18 cellular contexts compared by ENCODE assay signal in genomic region chr4:93103042-93103441, GRCh38.
A peak's percentile ranks its signal among the peaks of the same experiment; 100 is the strongest.
DNase-seq lines count a peak whose midpoint lies in the region; ATAC-seq and TF ChIP-seq lines count a peak whose summit lies in the region.
"Had no signal": no experiment of that assay in that cellular context is flagged by ENCODE, and none has a peak within 500 bp of the region (broad histone marks: within the 10 kb centered on the region; RNA-seq: fewer than 3 reads in every experiment).

No MANE protein-coding gene starts in this region.

- H4K20me1 ChIP-seq in neural progenitor cell (ENCODE audit: low read depth), result no peaks in the 10 kb centered on the region

- peaks cover 37% of the 10 kb centered on the region for H3K36me3 Mint-ChIP-seq in WTC11
- no peaks in the 10 kb centered on the region for H3K36me3 Mint-ChIP-seq in neural progenitor cell
- H3K36me3 Mint-ChIP-seq: CD14-positive monocyte had no signal

- H3K27me3 ChIP-seq in neural progenitor cell, result no peaks in the 10 kb centered on the region
- H3K27me3 ChIP-seq: SJSA1 had no signal

- no peak overlapping the region for H3K4me3 ChIP-seq in neural progenitor cell
- H3K4me3 ChIP-seq: HAP-1, SJSA1 had no signal

- H3K27ac ChIP-seq in neural progenitor cell, result no peak overlapping the region
- H3K27ac ChIP-seq: SJSA1 had no signal

- H3K27ac Mint-ChIP-seq in WTC11, result peak overlapping the region; percentile 56
- peak overlapping the region; percentile 53 for H3K27ac Mint-ChIP-seq in neural progenitor cell
- H3K27ac Mint-ChIP-seq: CD14-positive monocyte had no signal

- no peaks in the 10 kb centered on the region for H3K9me3 ChIP-seq in neural progenitor cell (ENCODE audit: low read depth)
- H3K9me3 ChIP-seq: HAP-1, SJSA1 had no signal

- no peak overlapping the region for H3K9ac ChIP-seq in neural progenitor cell

- no peaks in the 10 kb centered on the region for H3K4me1 ChIP-seq in neural progenitor cell
- H3K4me1 ChIP-seq: HAP-1, SJSA1 had no signal

- H3K4me1 Mint-ChIP-seq in WTC11, result peaks cover 14% of the 10 kb centered on the region
- no peaks in the 10 kb centered on the region for H3K4me1 Mint-ChIP-seq in neural progenitor cell
- H3K4me1 Mint-ChIP-seq: CD14-positive monocyte had no signal

- peak; percentile 13 for DNase-seq in D341Med (ENCODE audit: low spot score)
- DNase-seq in HEK293T (ENCODE audit: extremely low spot score), result peak; percentile 10
- peak; percentile 47 for DNase-seq in WTC11 (ENCODE audit: low spot score)
- DNase-seq in neural progenitor cell (ENCODE audit: low spot score), result no peak
- DNase-seq in stimulated activated CD4-positive, alpha-beta T cell treated with anti-CD3 and anti-CD28 coated beads, Interleukin-4, amount 100 ng/mL, for 1 hour, result no peak
- no peak for DNase-seq in central memory CD4-positive, alpha-beta T cell
- DNase-seq: Karpas-422, MV-4-11, NCI-H1694 treated with DMSO at 0.1 percent for 48 hours, NCI-H2081 treated with DMSO at 0.1 percent for 48 hours, NCI-H2171 treated with DMSO at 0.1 percent for 48 hours, NCI-H526, OCI-M1 had no signal

- H3K27me3 Mint-ChIP-seq in WTC11 (ENCODE audit: low read depth), result no peaks in the 10 kb centered on the region
- H3K27me3 Mint-ChIP-seq in neural progenitor cell (ENCODE audit: insufficient read depth, low read depth), result peaks cover 2% of the 10 kb centered on the region

- no peaks in the 10 kb centered on the region for H3K79me2 ChIP-seq in neural progenitor cell (ENCODE audit: low read depth)

- ATAC-seq in WTC11, result peak; percentile 100
- ATAC-seq in HG03457 (IDR thresholded peaks at IDR 0.05; ENCODE audit: unreplicated experiment), result no peak
- ATAC-seq: Right ventricle myocardium inferior had no signal

- peaks cover 19% of the 10 kb centered on the region for H3K9me3 Mint-ChIP-seq in WTC11
- H3K9me3 Mint-ChIP-seq in neural progenitor cell, result peaks cover 5% of the 10 kb centered on the region

- no peaks in the 10 kb centered on the region for H3F3A ChIP-seq in neural progenitor cell (ENCODE audit: low read depth)

- CTCF ChIA-PET in HEK293T (lab: Yijun Ruan, JAX) (no interaction called here), WTC11 (lab: Charles Lee) (interaction anchor here (0.8 to 1.0 kb wide), 2 partner anchors 14 to 56 kb away, joined by 4 to 5 read pairs; no protein-coding TSS in a partner anchor)

- H3K4me3 Mint-ChIP-seq in WTC11, result no peak overlapping the region
- H3K4me3 Mint-ChIP-seq in neural progenitor cell, result no peak overlapping the region
- H3K4me3 Mint-ChIP-seq: CD14-positive monocyte had no signal

- no peak overlapping the region for H3K4me2 ChIP-seq in neural progenitor cell

- POLR2A ChIA-PET in HEK293T (lab: Yijun Ruan, JAX), result no interaction called here
- POLR2A ChIA-PET in WTC11 (lab: Charles Lee), result no interaction called here

- TF ChIP-seq CTCF in WTC11 (IDR thresholded peaks at IDR 0.05) (no peak), neural progenitor cell (IDR thresholded peaks at IDR 0.05) (no peak)

- peak overlapping the region; percentile 37 for H2AFZ ChIP-seq in neural progenitor cell (replicated peaks)

- no peaks in the 10 kb centered on the region for H3K36me3 ChIP-seq in neural progenitor cell
- H3K36me3 ChIP-seq: HAP-1, SJSA1 had no signal

TF ChIP-seq in HEK293T, 16 proteins besides CTCF, POLR2A, EP300 and RAD21:
- TF ChIP-seq ZNF384 (IDR thresholded peaks at IDR 0.05), result no peak
- no peak for TF ChIP-seq FOXM1 (IDR thresholded peaks at IDR 0.05; ENCODE audit: borderline replicate concordance)
- TF ChIP-seq L3MBTL2 (conservative IDR thresholded peaks at IDR 0.05), result no peak
- no peak for TF ChIP-seq LEF1 (IDR thresholded peaks at IDR 0.05; ENCODE audit: borderline replicate concordance)
- no peak for TF ChIP-seq FOXA1 (IDR thresholded peaks at IDR 0.05)
- TF ChIP-seq FOXK2 (IDR thresholded peaks at IDR 0.05), result no peak
- no peak for TF ChIP-seq HDGF (IDR thresholded peaks at IDR 0.05; ENCODE audit: borderline replicate concordance)

TF ChIP-seq in WTC11, 78 proteins besides CTCF, POLR2A, EP300 and RAD21 (continues in another document):
- TF ChIP-seq, protein P1, sequence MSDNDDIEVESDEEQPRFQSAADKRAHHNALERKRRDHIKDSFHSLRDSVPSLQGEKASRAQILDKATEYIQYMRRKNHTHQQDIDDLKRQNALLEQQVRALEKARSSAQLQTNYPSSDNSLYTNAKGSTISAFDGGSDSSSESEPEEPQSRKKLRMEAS (CRISPR knock-in tag; IDR thresholded peaks at IDR 0.05), result no peak
- TF ChIP-seq NFYB (CRISPR knock-in tag; conservative IDR thresholded peaks at IDR 0.05; ENCODE audit: low read depth), result no peak
- TF ChIP-seq PREB (CRISPR knock-in tag; IDR thresholded peaks at IDR 0.05; ENCODE audit: borderline replicate concordance), result no peak
- TF ChIP-seq E2F4 (CRISPR knock-in tag; IDR thresholded peaks at IDR 0.05; ENCODE audit: borderline replicate concordance, low read depth), result no peak
- TF ChIP-seq NR3C1 (CRISPR knock-in tag; conservative IDR thresholded peaks at IDR 0.05; ENCODE audit: low read depth), result no peak
- no peak for TF ChIP-seq RELA (CRISPR knock-in tag; IDR thresholded peaks at IDR 0.05; ENCODE audit: borderline replicate concordance)
- no peak for TF ChIP-seq SMAD4 (CRISPR knock-in tag; IDR thresholded peaks at IDR 0.05)
- no peak for TF ChIP-seq KAT7 (CRISPR knock-in tag; IDR thresholded peaks at IDR 0.05; ENCODE audit: borderline replicate concordance)
- TF ChIP-seq, protein P2, sequence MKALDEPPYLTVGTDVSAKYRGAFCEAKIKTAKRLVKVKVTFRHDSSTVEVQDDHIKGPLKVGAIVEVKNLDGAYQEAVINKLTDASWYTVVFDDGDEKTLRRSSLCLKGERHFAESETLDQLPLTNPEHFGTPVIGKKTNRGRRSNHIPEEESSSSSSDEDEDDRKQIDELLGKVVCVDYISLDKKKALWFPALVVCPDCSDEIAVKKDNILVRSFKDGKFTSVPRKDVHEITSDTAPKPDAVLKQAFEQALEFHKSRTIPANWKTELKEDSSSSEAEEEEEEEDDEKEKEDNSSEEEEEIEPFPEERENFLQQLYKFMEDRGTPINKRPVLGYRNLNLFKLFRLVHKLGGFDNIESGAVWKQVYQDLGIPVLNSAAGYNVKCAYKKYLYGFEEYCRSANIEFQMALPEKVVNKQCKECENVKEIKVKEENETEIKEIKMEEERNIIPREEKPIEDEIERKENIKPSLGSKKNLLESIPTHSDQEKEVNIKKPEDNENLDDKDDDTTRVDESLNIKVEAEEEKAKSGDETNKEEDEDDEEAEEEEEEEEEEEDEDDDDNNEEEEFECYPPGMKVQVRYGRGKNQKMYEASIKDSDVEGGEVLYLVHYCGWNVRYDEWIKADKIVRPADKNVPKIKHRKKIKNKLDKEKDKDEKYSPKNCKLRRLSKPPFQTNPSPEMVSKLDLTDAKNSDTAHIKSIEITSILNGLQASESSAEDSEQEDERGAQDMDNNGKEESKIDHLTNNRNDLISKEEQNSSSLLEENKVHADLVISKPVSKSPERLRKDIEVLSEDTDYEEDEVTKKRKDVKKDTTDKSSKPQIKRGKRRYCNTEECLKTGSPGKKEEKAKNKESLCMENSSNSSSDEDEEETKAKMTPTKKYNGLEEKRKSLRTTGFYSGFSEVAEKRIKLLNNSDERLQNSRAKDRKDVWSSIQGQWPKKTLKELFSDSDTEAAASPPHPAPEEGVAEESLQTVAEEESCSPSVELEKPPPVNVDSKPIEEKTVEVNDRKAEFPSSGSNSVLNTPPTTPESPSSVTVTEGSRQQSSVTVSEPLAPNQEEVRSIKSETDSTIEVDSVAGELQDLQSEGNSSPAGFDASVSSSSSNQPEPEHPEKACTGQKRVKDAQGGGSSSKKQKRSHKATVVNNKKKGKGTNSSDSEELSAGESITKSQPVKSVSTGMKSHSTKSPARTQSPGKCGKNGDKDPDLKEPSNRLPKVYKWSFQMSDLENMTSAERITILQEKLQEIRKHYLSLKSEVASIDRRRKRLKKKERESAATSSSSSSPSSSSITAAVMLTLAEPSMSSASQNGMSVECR (CRISPR knock-in tag; IDR thresholded peaks at IDR 0.05; ENCODE audit: borderline replicate concordance), result no peak
- TF ChIP-seq ZNF396 (CRISPR knock-in tag; IDR thresholded peaks at IDR 0.05; ENCODE audit: borderline replicate concordance), result no peak
- no peak for TF ChIP-seq EMX1 (CRISPR knock-in tag; IDR thresholded peaks at IDR 0.05)
- no peak for TF ChIP-seq IRF1 (CRISPR knock-in tag; IDR thresholded peaks at IDR 0.05)
- TF ChIP-seq NFE2L1 (CRISPR knock-in tag; IDR thresholded peaks at IDR 0.05), result no peak
- TF ChIP-seq SP1 (CRISPR knock-in tag; conservative IDR thresholded peaks at IDR 0.05), result no peak
- no peak for TF ChIP-seq TP53 (CRISPR knock-in tag; IDR thresholded peaks at IDR 0.05)
- TF ChIP-seq PRRX2 (CRISPR knock-in tag; IDR thresholded peaks at IDR 0.05), result no peak

Comparison
In these comparisons a context has a peak if more than half of its experiments do, and no peak if none do; other contexts are left out.
1. DNase-seq: peak in D341Med (single experiment), HEK293T (single experiment) and WTC11 (single experiment); none in neural progenitor cell (single experiment), stimulated activated CD4-positive, alpha-beta T cell treated with anti-CD3 and anti-CD28 coated beads, Interleukin-4, amount 100 ng/mL, for 1 hour (single experiment) and central memory CD4-positive, alpha-beta T cell (single experiment).